Comparison of ENCODE assay signal across 21 cellular contexts in the genomic region with DNA sequence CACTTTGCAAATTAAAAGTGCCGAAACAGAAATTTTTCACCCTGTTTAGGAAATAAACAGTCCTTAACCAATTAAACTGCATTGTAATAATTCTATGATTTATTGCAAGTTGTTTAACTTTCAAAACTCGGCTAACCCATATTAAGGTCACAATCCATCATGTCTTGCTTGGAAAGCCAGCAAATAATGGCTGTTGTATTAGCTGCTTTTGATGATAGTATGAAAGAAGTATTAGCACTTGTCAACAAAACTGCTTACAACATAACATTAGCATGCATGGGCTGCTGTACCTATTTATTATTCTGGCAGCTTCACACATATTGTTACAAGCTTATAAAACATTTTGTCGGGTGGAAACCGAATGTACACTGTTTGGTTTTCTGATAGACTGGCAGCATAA.
DNase-seq lines count a peak whose midpoint lies in the region; ATAC-seq, FAIRE-seq and TF ChIP-seq lines count a peak whose summit lies in the region.
"Had no signal": no experiment of that assay in that cellular context is flagged by ENCODE, and none has a peak within 500 bp of the region (broad histone marks: within the 10 kb centered on the region; RNA-seq: fewer than 3 reads in every experiment).

No MANE protein-coding gene starts in this region.

- TF ChIP-seq RAD21 in Ishikawa (IDR thresholded peaks at IDR 0.05; ENCODE audit: low read depth) = no peak

- FAIRE-seq in astrocyte (lab: Jason Lieb, UNC) = no peak
- no peak for FAIRE-seq in GM12891 (lab: Jason Lieb, UNC)

- no peaks in the 10 kb centered on the region for H3K27me3 Mint-ChIP-seq in astrocyte (ENCODE audit: low read depth, unreplicated experiment)
- H3K27me3 Mint-ChIP-seq: CD4-positive, CD25-positive, alpha-beta regulatory T cell had no signal

- no peak overlapping the region for H2AFZ ChIP-seq in ACC112 (ENCODE audit: low read length, unreplicated experiment)
- H2AFZ ChIP-seq in astrocyte (ENCODE audit: low read depth, low read length) = no peak overlapping the region
- H2AFZ ChIP-seq: GM23338 had no signal

- H3K4me1 ChIP-seq in ACC112 (ENCODE audit: control insufficient read depth, insufficient read depth, low read length, unreplicated experiment) (peaks cover 25% of the 10 kb centered on the region), astrocyte (ENCODE audit: insufficient read depth, low read length) (peaks cover 16% of the 10 kb centered on the region), stomach (peaks cover 0 to 37% (median 15%) of the 10 kb centered on the region in 4 donors)

- no peaks in the 10 kb centered on the region for H3K36me3 Mint-ChIP-seq in astrocyte (ENCODE audit: low read depth, unreplicated experiment)
- H3K36me3 Mint-ChIP-seq: CD4-positive, CD25-positive, alpha-beta regulatory T cell had no signal

- H3K36me3 ChIP-seq in ACC112 (ENCODE audit: insufficient read depth, low read length) = no peaks in the 10 kb centered on the region
- no peaks in the 10 kb centered on the region for H3K36me3 ChIP-seq in astrocyte (ENCODE audit: insufficient read depth, low read length)
- no peaks in the 10 kb centered on the region for H3K36me3 ChIP-seq in stomach
- H3K36me3 ChIP-seq: BE2C had no signal

- no peak for TF ChIP-seq POLR2A in stomach (IDR thresholded peaks at IDR 0.05)
- no peak for TF ChIP-seq POLR2A in GM12891 (IDR thresholded peaks at IDR 0.05; ENCODE audit: low read depth, low read length)

- DNase-seq in astrocyte (ENCODE audit: low read depth) (peak; percentile 30), stomach (no peak), CD1c-positive myeloid dendritic cell (ENCODE audit: extremely low spot score) (no peak), GM12891 (ENCODE audit: insufficient read length, low spot score) (no peak)
- DNase-seq in central memory CD4-positive, alpha-beta T cell = no peak
- DNase-seq: CD4-positive, CD25-positive, alpha-beta regulatory T cell; COR-L47; DMS79 treated with DMSO at 0.1 percent for 48 hours; HCEC 1CT; MV-4-11; NCI-H2029 treated with DMSO at 0.1 percent for 48 hours; NCI-H510A treated with DMSO at 0.1 percent for 48 hours; NCI-H748 treated with DMSO at 0.1 percent for 48 hours; NK-92 treated with Interleukin-12 subunit alpha and Interleukin-12 subunit beta, amount 100 ng/mL, for 24 hours; SIG-M5 had no signal

- H4K20me1 ChIP-seq in astrocyte (ENCODE audit: insufficient read depth, low read length) = no peaks in the 10 kb centered on the region

- peak overlapping the region; percentile 64 for H3K4me2 ChIP-seq in astrocyte (ENCODE audit: low read length)
- H3K4me2 ChIP-seq: GM23338 had no signal

- intact Hi-C loops in stomach (cut with DNase I; ENCODE audit: low total_unique reads) = no loop called here

- peak overlapping the region; percentile 61; the same call in 1 of the 2 replicates for H3K27ac ChIP-seq in ACC112 (ENCODE audit: low read depth, low read length)
- H3K27ac ChIP-seq in astrocyte (ENCODE audit: low read depth, low read length) = no peak overlapping the region
- peak overlapping the region in 3 of 5 donors; percentile 31 to 61 (median 46) for H3K27ac ChIP-seq in stomach

- no peak for ATAC-seq in GM18909 (IDR thresholded peaks at IDR 0.05; ENCODE audit: poor library complexity, unreplicated experiment)
- ATAC-seq: GM23338, Panc1 had no signal

- H3K4me3 ChIP-seq in ACC112 (ENCODE audit: low read depth, low read length) (no peak overlapping the region), astrocyte (ENCODE audit: insufficient read depth, low read depth, low read length) (no peak overlapping the region), stomach (no peak overlapping the region)
- H3K4me3 ChIP-seq: GM23338 had no signal

- WGBS in stomach, 5 donors = 36 to 43% (median 39%) methylated on average over 4 of the region's 4 CpGs

- H3K9me3 Mint-ChIP-seq in astrocyte (ENCODE audit: unreplicated experiment) = peaks cover 9% of the 10 kb centered on the region

- peaks cover 25% of the 10 kb centered on the region for H3K4me1 Mint-ChIP-seq in astrocyte (ENCODE audit: low read depth, unreplicated experiment)
- H3K4me1 Mint-ChIP-seq: CD4-positive, CD25-positive, alpha-beta regulatory T cell had no signal

- H3K27ac Mint-ChIP-seq in astrocyte (ENCODE audit: unreplicated experiment) = no peak overlapping the region
- H3K27ac Mint-ChIP-seq: CD4-positive, CD25-positive, alpha-beta regulatory T cell; GM23338 had no signal

- no peak for TF ChIP-seq EP300 in Ishikawa (IDR thresholded peaks at IDR 0.05; ENCODE audit: borderline replicate concordance)
- no peak for TF ChIP-seq EP300 in stomach (IDR thresholded peaks at IDR 0.05)

- no peak overlapping the region for H3K4me3 Mint-ChIP-seq in astrocyte (ENCODE audit: unreplicated experiment)
- H3K4me3 Mint-ChIP-seq: CD4-positive, CD25-positive, alpha-beta regulatory T cell; GM23338 had no signal

- no peak for TF ChIP-seq CTCF in astrocyte (IDR thresholded peaks at IDR 0.05; ENCODE audit: insufficient read depth, low read depth, low read length)
- no peak for TF ChIP-seq CTCF in stomach (IDR thresholded peaks at IDR 0.05)

- H3K79me2 ChIP-seq in ACC112 (ENCODE audit: control insufficient read depth, insufficient read depth, low read length, unreplicated experiment) = no peaks in the 10 kb centered on the region
- no peaks in the 10 kb centered on the region for H3K79me2 ChIP-seq in astrocyte (ENCODE audit: insufficient read depth, low read length)

- H3K27me3 ChIP-seq in ACC112 (ENCODE audit: insufficient read depth, low read length) = no peaks in the 10 kb centered on the region
- H3K27me3 ChIP-seq in astrocyte (ENCODE audit: insufficient read depth, low read length) = no peaks in the 10 kb centered on the region
- H3K27me3 ChIP-seq in stomach = no peaks in the 10 kb centered on the region
- H3K27me3 ChIP-seq: BE2C had no signal

- no peaks in the 10 kb centered on the region for H3K9me3 ChIP-seq in astrocyte (ENCODE audit: insufficient read depth, low read depth, low read length)
- peaks cover 0 to 9% (median 0%) of the 10 kb centered on the region in 4 donors for H3K9me3 ChIP-seq in stomach
- H3K9me3 ChIP-seq: BE2C had no signal

- H3K9ac ChIP-seq in astrocyte (ENCODE audit: low read length) = no peak overlapping the region

TF ChIP-seq in Ishikawa, 13 proteins besides CTCF, POLR2A, EP300 and RAD21 (continues in another document):
- TF ChIP-seq FOXM1 (IDR thresholded peaks at IDR 0.05; ENCODE audit: borderline replicate concordance, low read depth) (no peak), CREB1 (IDR thresholded peaks at IDR 0.05; ENCODE audit: low read depth) (no peak), CEBPB (IDR thresholded peaks at IDR 0.05) (no peak), ZBTB7A (IDR thresholded peaks at IDR 0.05; ENCODE audit: low read depth) (no peak), YY1 (IDR thresholded peaks at IDR 0.05; ENCODE audit: low read depth) (no peak), TCF12 (IDR thresholded peaks at IDR 0.05; ENCODE audit: low read depth) (no peak), TEAD4 (IDR thresholded peaks at IDR 0.05) (peak; percentile 39; the same call in 1 of the 2 replicates)

TF ChIP-seq in GM12891, 5 proteins besides CTCF, POLR2A, EP300 and RAD21:
- TF ChIP-seq SPI1 (IDR thresholded peaks at IDR 0.05; ENCODE audit: low read depth, low read length) = no peak
- no peak for TF ChIP-seq POU2F2 (IDR thresholded peaks at IDR 0.05; ENCODE audit: low read depth, low read length)
- TF ChIP-seq POLR2AphosphoS5 (IDR thresholded peaks at IDR 0.05; ENCODE audit: low read depth, low read length) = no peak
- no peak for TF ChIP-seq TAF1 (IDR thresholded peaks at IDR 0.05; ENCODE audit: low read depth, low read length)
- TF ChIP-seq PAX5 (IDR thresholded peaks at IDR 0.05; ENCODE audit: insufficient read depth, low read length, severe bottlenecking) = no peak
